8 cellular contexts compared by ENCODE assay signal in the genomic region with DNA sequence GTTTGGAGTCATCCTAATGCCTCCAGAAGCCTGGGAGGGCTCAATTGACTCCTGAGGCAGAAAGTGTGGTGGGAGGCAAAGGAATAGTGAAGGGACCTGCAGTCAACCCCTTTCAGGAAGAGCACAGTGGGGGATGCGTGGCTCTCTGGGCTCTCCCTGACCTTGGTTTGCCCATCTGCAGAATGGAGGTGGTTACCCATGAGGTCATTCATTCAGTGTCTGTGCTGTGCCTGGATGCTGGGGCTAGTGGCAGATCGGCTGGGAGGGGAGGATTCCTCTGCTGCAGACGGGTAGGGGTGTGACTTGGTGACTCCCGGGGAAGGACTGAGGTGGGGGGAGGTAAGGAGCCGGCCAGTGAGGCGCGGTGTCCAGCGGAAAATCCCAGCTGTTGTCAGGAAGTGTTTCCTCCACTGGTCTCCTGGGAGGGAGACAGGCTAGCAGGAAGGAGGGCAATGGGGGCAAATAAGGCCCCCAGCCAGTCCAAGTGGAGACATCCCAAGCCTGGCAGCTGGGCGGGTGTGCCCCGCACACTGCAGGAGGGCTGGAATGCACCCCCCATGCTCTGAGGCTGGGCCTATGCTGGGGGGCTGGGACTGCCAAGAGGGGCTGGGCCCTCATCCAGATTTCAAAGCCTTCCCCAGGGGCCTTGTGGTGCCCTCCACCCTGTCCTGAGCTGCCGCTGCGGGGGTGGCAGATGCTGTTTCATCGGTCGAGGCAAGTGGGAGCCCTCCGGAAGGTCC. TPM values are rescaled to one million over a fixed set of nuclear protein-coding genes. Genes with fewer than 3 reads are reported as not detected.
DNase-seq lines count a peak whose midpoint lies in the region; TF ChIP-seq lines count a peak whose summit lies in the region.

No MANE protein-coding gene starts in this region.

- H3K4me3 ChIP-seq in BLaER1 treated with 17β-estradiol and CSF1 and Interleukin-3, amounts not matched to agents 10 nM and 100 nM, result peak overlapping the region; percentile 8 to 62 (median 52); a peak in 19 of 20 replicates
- H3K4me3 ChIP-seq in choroid plexus epithelial cell (ENCODE audit: low read depth, low read length) (peak overlapping the region; percentile 34), mesenchymal stem cell (ENCODE audit: insufficient read depth in 1 of 2, low read depth in 1 of 2, low read length in 2 of 2) (peak overlapping the region; percentile 38 to 67), uterus (peak overlapping the region in 1 of 2 donors; percentile 17)

- H3K4me2 ChIP-seq in BLaER1 treated with 17β-estradiol and CSF1 and Interleukin-3, amounts not matched to agents 10 nM and 100 nM, result peak overlapping the region; percentile 93 to 100 (median 99)
- peak overlapping the region; percentile 41 for H3K4me2 ChIP-seq in mesenchymal stem cell (ENCODE audit: low read length, poor library complexity, severe bottlenecking)

- H3K27me3 ChIP-seq in BLaER1 treated with 17β-estradiol and CSF1 and Interleukin-3, amounts not matched to agents 10 nM and 100 nM, result no peaks in the 10 kb centered on the region
- no peaks in the 10 kb centered on the region for H3K27me3 ChIP-seq in mesenchymal stem cell (ENCODE audit: control insufficient read depth in 1 of 2, insufficient read depth in 1 of 2, low read length in 2 of 2)
- H3K27me3 ChIP-seq in uterus, result no peaks in the 10 kb centered on the region

- DNase-seq in choroid plexus epithelial cell (ENCODE audit: low read depth), result peak; percentile 76
- peak; percentile 96 for DNase-seq in mesenchymal stem cell
- peak in 1 of 2 donors; percentile 63 for DNase-seq in uterus
- no peak for DNase-seq in stimulated activated CD4-positive, alpha-beta T cell treated with anti-CD3 and anti-CD28 coated beads, Interleukin-2, amount 100 ng/mL, for 24 hours
- no peak for DNase-seq in NCI-H146 (lab: John Stamatoyannopoulos, UW)
- no peak for DNase-seq in effector CD4-positive, alpha-beta T cell

- peak overlapping the region; percentile 74 to 94 (median 89) for H3K4me3 Mint-ChIP-seq in IgD-negative memory B cell

- H4K8ac ChIP-seq in mesenchymal stem cell (ENCODE audit: low read length), result peak overlapping the region; percentile 92

- peak overlapping the region; percentile 82 for H2AK5ac ChIP-seq in mesenchymal stem cell (ENCODE audit: low read length, severe bottlenecking)

- H3K27ac ChIP-seq in BLaER1 treated with 17β-estradiol and CSF1 and Interleukin-3, amounts not matched to agents 10 nM and 100 nM, result peak overlapping the region; percentile 29 to 95 (median 78); a peak in 21 of 22 replicates
- H3K27ac ChIP-seq in mesenchymal stem cell (ENCODE audit: low read length, poor library complexity, severe bottlenecking) (peak overlapping the region; percentile 95), uterus (peak overlapping the region; percentile 79 to 88)

- H3K9me3 ChIP-seq in BLaER1 treated with 17β-estradiol and CSF1 and Interleukin-3, amounts not matched to agents 10 nM and 100 nM (replicated peaks in 1 of 11), result no peaks in the 10 kb centered on the region
- H3K9me3 ChIP-seq in mesenchymal stem cell (ENCODE audit: control insufficient read depth, low read length), result no peaks in the 10 kb centered on the region
- no peaks in the 10 kb centered on the region for H3K9me3 ChIP-seq in uterus

- peak overlapping the region; percentile 99 for H3K18ac ChIP-seq in mesenchymal stem cell (ENCODE audit: low read depth in 1 of 2, low read length in 2 of 2)

- H3K79me1 ChIP-seq in mesenchymal stem cell (replicated peaks; ENCODE audit: low read length, poor library complexity, severe bottlenecking), result no peaks in the 10 kb centered on the region

- intact Hi-C loops in uterus (cut with DNase I; ENCODE audit: low total_unique reads), result no loop called here

- WGBS in mesenchymal stem cell, result 8% methylated on average over 15 of the region's 15 CpGs

- peak overlapping the region; percentile 97 for H2BK120ac ChIP-seq in mesenchymal stem cell (ENCODE audit: low read depth, low read length)

- H3K9me3 Mint-ChIP-seq in IgD-negative memory B cell, result no peaks in the 10 kb centered on the region

- H3K27ac Mint-ChIP-seq in IgD-negative memory B cell, result peak overlapping the region; percentile 92 to 97 (median 93)

- peak overlapping the region; percentile 97 to 98 for H3K4ac ChIP-seq in mesenchymal stem cell (ENCODE audit: low read depth in 1 of 2, low read length in 2 of 2)

- H2BK5ac ChIP-seq in mesenchymal stem cell (ENCODE audit: low read depth, low read length, poor library complexity, severe bottlenecking), result peak overlapping the region; percentile 95

- 0 out of 22 replicates have a peak, but pooled peaks cover 0 to 4% (median 0%) of the 10 kb centered on the region in 11 experiments for H3K36me3 ChIP-seq in BLaER1 treated with 17β-estradiol and CSF1 and Interleukin-3, amounts not matched to agents 10 nM and 100 nM
- H3K36me3 ChIP-seq in mesenchymal stem cell (ENCODE audit: control insufficient read depth in 1 of 2, insufficient read depth in 2 of 2, low read depth in 1 of 2, low read length in 2 of 2) (peaks cover 3 to 45% of the 10 kb centered on the region in 2 experiments), uterus (no peaks in the 10 kb centered on the region)

- peak overlapping the region; percentile 37 for H2BK15ac ChIP-seq in mesenchymal stem cell (ENCODE audit: low read depth, poor library complexity, severe bottlenecking)

- H4K20me1 ChIP-seq in BLaER1 treated with 17β-estradiol and CSF1 and Interleukin-3, amounts not matched to agents 10 nM and 100 nM, result peaks cover 13 to 88% (median 45%) of the 10 kb centered on the region in 11 experiments; a peak in 17 of 22 replicates

- TF ChIP-seq CTCF in choroid plexus epithelial cell (conservative IDR thresholded peaks at IDR 0.05; ENCODE audit: low read depth, low read length) (no peak), uterus (IDR thresholded peaks at IDR 0.05) (no peak)

- peaks cover 98 to 100% (median 99%) of the 10 kb centered on the region in 10 experiments for H3K4me1 ChIP-seq in BLaER1 treated with 17β-estradiol and CSF1 and Interleukin-3, amounts not matched to agents 10 nM and 100 nM
- H3K4me1 ChIP-seq in mesenchymal stem cell (ENCODE audit: control insufficient read depth, insufficient read depth, low read depth, low read length) (peaks cover 89% of the 10 kb centered on the region), uterus (peaks cover 4 to 40% of the 10 kb centered on the region in 2 donors)

- H3K9ac ChIP-seq in BLaER1 treated with 17β-estradiol and CSF1 and Interleukin-3, amounts not matched to agents 10 nM and 100 nM, result peak overlapping the region; percentile 68 to 80 (median 71)
- H3K9ac ChIP-seq in mesenchymal stem cell (ENCODE audit: low read length), result peak overlapping the region; percentile 85

- H3K36me3 Mint-ChIP-seq in IgD-negative memory B cell, result peaks cover 4% of the 10 kb centered on the region

- peak overlapping the region in 1 of 2 experiments; percentile 26 for H3K23ac ChIP-seq in mesenchymal stem cell (ENCODE audit: low read length in 2 of 2)

- H2BK12ac ChIP-seq in mesenchymal stem cell (ENCODE audit: low read length in 2 of 2), result peak overlapping the region; percentile 83 to 89

- H4K91ac ChIP-seq in mesenchymal stem cell (ENCODE audit: low read length), result peak overlapping the region; percentile 97

- H2AFZ ChIP-seq in mesenchymal stem cell (ENCODE audit: low read depth, low read length), result no peak overlapping the region

- no peaks in the 10 kb centered on the region for H3K27me3 Mint-ChIP-seq in IgD-negative memory B cell

- H3K4me1 Mint-ChIP-seq in IgD-negative memory B cell, result peaks cover 54 to 75% (median 72%) of the 10 kb centered on the region in 3 donors

- H3K14ac ChIP-seq in mesenchymal stem cell (ENCODE audit: low read length in 2 of 2), result peak overlapping the region; percentile 20 to 74

- no peak for TF ChIP-seq POLR2A in uterus (IDR thresholded peaks at IDR 0.05)

RNA-seq across cellular contexts. Expression of gene CXXC5, which starts 10.9 kb away (rescaled TPM):
- 447 TPM for polyA plus RNA-seq in IgD-negative memory B cell
- 75.1 TPM for polyA plus RNA-seq in mesenchymal stem cell (2013, experiment 1 of 2)
- polyA plus RNA-seq in mesenchymal stem cell (2013, experiment 2 of 2), result 76.7 TPM
- 10 to 100 TPM in 3 of 4 donors, 1 to 10 TPM in 1; 3.3 to 51.3 (median 35.0) TPM for total RNA-seq in uterus

Comparison
In these comparisons a context has a peak if more than half of its experiments do, and no peak if none do; other contexts are left out.
1. DNase-seq: peak in choroid plexus epithelial cell (single experiment) and mesenchymal stem cell (single experiment); none in stimulated activated CD4-positive, alpha-beta T cell treated with anti-CD3 and anti-CD28 coated beads, Interleukin-2, amount 100 ng/mL, for 24 hours (0 of 2), NCI-H146 (single experiment) and effector CD4-positive, alpha-beta T cell (single experiment).
2. Peak in every context shown above with its lines, with median percentiles within 50 percentile points of each other: H3K27ac ChIP-seq.